9 cellular contexts compared by ENCODE assay signal in genomic region chr1:119587328-119587727, GRCh38.
A peak's percentile ranks its signal among the peaks of the same experiment; 100 is the strongest.
DNase-seq lines count a peak whose midpoint lies in the region; ATAC-seq and TF ChIP-seq lines count a peak whose summit lies in the region.
"Had no signal": no experiment of that assay in that cellular context is flagged by ENCODE, and none has a peak within 500 bp of the region (broad histone marks: within the 10 kb centered on the region; RNA-seq: fewer than 3 reads in every experiment).

No MANE protein-coding gene starts in this region.

- no peak overlapping the region for H3K4ac ChIP-seq in H9 (ENCODE audit: low read depth, low read length)

- no peak overlapping the region for H3K56ac ChIP-seq in H9 (ENCODE audit: insufficient read length, low read depth, low read length)

- no peaks in the 10 kb centered on the region for H3K4me1 ChIP-seq in A673 (ENCODE audit: insufficient read depth, low read length, poor library complexity, severe bottlenecking)
- no peaks in the 10 kb centered on the region for H3K4me1 ChIP-seq in PC-3 (ENCODE audit: insufficient read depth, low read length)
- no peaks in the 10 kb centered on the region for H3K4me1 ChIP-seq in fibroblast of lung (ENCODE audit: control insufficient read depth, extremely low read depth, insufficient read depth, low read length)
- no peaks in the 10 kb centered on the region for H3K4me1 ChIP-seq in H9 (ENCODE audit: insufficient read depth, low read length)

- H3K18ac ChIP-seq in H9 (ENCODE audit: insufficient read length, low read depth, low read length): no peak overlapping the region

- H3K4me3 Mint-ChIP-seq in H9: no peak overlapping the region

- H3K9me3 Mint-ChIP-seq in H9: no peaks in the 10 kb centered on the region

- H3F3A ChIP-seq in PC-3 (ENCODE audit: low read length, unreplicated experiment): no peaks in the 10 kb centered on the region

- H3K36me3 Mint-ChIP-seq in H9 (ENCODE audit: insufficient read depth in 1 of 3, low read depth in 3 of 3): no peaks in the 10 kb centered on the region

- H3T11ph ChIP-seq in H9 (ENCODE audit: low read length): no peak overlapping the region

- H3K4me3 ChIP-seq in A673 (ENCODE audit: low read depth, low read length, poor library complexity, severe bottlenecking): no peak overlapping the region
- H3K4me3 ChIP-seq in PC-3 (ENCODE audit: low read length): no peak overlapping the region
- no peak overlapping the region for H3K4me3 ChIP-seq in fibroblast of lung (replicated peaks in 1 of 4; ENCODE audit: control extremely low read depth in 1 of 4, insufficient read depth in 1 of 4, low read depth in 3 of 4, low read length in 4 of 4)

- H3K23me2 ChIP-seq in H9 (ENCODE audit: insufficient read length, low read depth, low read length, poor library complexity, severe bottlenecking): no peaks in the 10 kb centered on the region

- no peak overlapping the region for H4K91ac ChIP-seq in H9 (ENCODE audit: insufficient read length, low read depth, low read length)

- TF ChIP-seq CTCF in A673 (conservative IDR thresholded peaks at IDR 0.05; ENCODE audit: low read depth, low read length): no peak
- no peak for TF ChIP-seq CTCF in PC-3 (conservative IDR thresholded peaks at IDR 0.05; ENCODE audit: low read depth, low read length)
- TF ChIP-seq CTCF in fibroblast of lung (conservative IDR thresholded peaks at IDR 0.05 in 1 of 2, IDR thresholded peaks at IDR 0.05 in 1 of 2; ENCODE audit: low read depth in 1 of 2, low read length in 2 of 2): no peak
- TF ChIP-seq CTCF in H9 (conservative IDR thresholded peaks at IDR 0.05): no peak

- H3K14ac ChIP-seq in H9 (ENCODE audit: insufficient read depth, low read length): no peak overlapping the region

- POLR2A ChIA-PET in A673 (lab: Charles Lee; ENCODE audit: low non-redundant PET): no interaction called here
- POLR2A ChIA-PET in PC-3 (lab: Charles Lee; ENCODE audit: unreplicated experiment): no interaction called here

- no peak overlapping the region for H2BK120ac ChIP-seq in H9 (ENCODE audit: low read depth, low read length, poor library complexity, severe bottlenecking)

- H2BK20ac ChIP-seq in H9 (ENCODE audit: low read depth, low read length, poor library complexity, severe bottlenecking): no peak overlapping the region

- no peaks in the 10 kb centered on the region for H3K9me2 ChIP-seq in PC-3 (replicated peaks; ENCODE audit: low read length)

- no peak overlapping the region for H3K23ac ChIP-seq in H9 (ENCODE audit: insufficient read length, low read depth, low read length)

- peak overlapping the region in 1 of 3 experiments; percentile 36; a peak in 1 of 7 replicates for H3K27ac Mint-ChIP-seq in H9

- H4K5ac ChIP-seq in H9 (ENCODE audit: insufficient read length, low read depth, low read length): no peak overlapping the region

- no peak overlapping the region for H2BK5ac ChIP-seq in H9 (ENCODE audit: insufficient read length, low read length)

- H2AFZ ChIP-seq in PC-3 (ENCODE audit: low read length) (no peak overlapping the region), fibroblast of lung (ENCODE audit: low read length) (no peak overlapping the region), H9 (ENCODE audit: low read length) (no peak overlapping the region)

- no CpG with 5 or more reads among the region's 3 CpGs for WGBS in H9 (ENCODE audit: extremely low coverage, insufficient read length, low lambda C conversion rate)

- BruUV-seq in A673 (replicated peaks; lab: Mats Ljungman, UMichigan) (no TSS peak), PC-3 (replicated peaks; lab: Mats Ljungman, UMichigan) (no TSS peak)

- H3K36me3 ChIP-seq in A673 (ENCODE audit: insufficient read depth, low read length, poor library complexity, severe bottlenecking) (no peaks in the 10 kb centered on the region), PC-3 (ENCODE audit: low read depth, low read length) (no peaks in the 10 kb centered on the region), fibroblast of lung (ENCODE audit: control insufficient read depth, insufficient read depth, low read length) (no peaks in the 10 kb centered on the region)

- H3K27ac ChIP-seq in A673 (ENCODE audit: low read depth, low read length, poor library complexity, severe bottlenecking) (no peak overlapping the region), PC-3 (ENCODE audit: low read length) (no peak overlapping the region), fibroblast of lung (ENCODE audit: insufficient read depth, low read length) (no peak overlapping the region), H9 (ENCODE audit: insufficient read length, low read depth, low read length) (no peak overlapping the region)

- H3K27me3 ChIP-seq in A673 (replicated peaks; ENCODE audit: insufficient read depth, low read depth, low read length, poor library complexity) (no peaks in the 10 kb centered on the region), PC-3 (ENCODE audit: low read length) (no peaks in the 10 kb centered on the region), fibroblast of lung (ENCODE audit: control insufficient read depth, insufficient read depth, low read length) (peaks cover 2% of the 10 kb centered on the region), H9 (ENCODE audit: insufficient read depth, low read length) (no peaks in the 10 kb centered on the region)

- no peak overlapping the region for H4K8ac ChIP-seq in H9 (replicated peaks; ENCODE audit: insufficient read length, low read depth, low read length)

- ATAC-seq in PC-3: no peak

- DNase-seq in A673 (ENCODE audit: low spot score) (peak; percentile 52), M059J (ENCODE audit: low read depth) (peak; percentile 62), PC-3 (peak; percentile 26), fibroblast of lung (ENCODE audit: low read depth in 2 of 2) (peak; percentile 18 to 71), cerebellar nuclear complex (lab: John Stamatoyannopoulos, UW) (no peak), H9 (no peak), cardiac septum (ENCODE audit: low spot score) (no peak)
- DNase-seq in activated naive CD4-positive, alpha-beta T cell treated with Interleukin-2 at 50 U/mL for 16 hours: no peak
- DNase-seq: H7 had no signal

- H3K9me3 ChIP-seq in A673 (ENCODE audit: low read depth, low read length, poor library complexity, severe bottlenecking): no peaks in the 10 kb centered on the region
- H3K9me3 ChIP-seq in PC-3 (ENCODE audit: low read length): no peaks in the 10 kb centered on the region
- no peaks in the 10 kb centered on the region for H3K9me3 ChIP-seq in fibroblast of lung (ENCODE audit: control insufficient read depth, insufficient read depth, low read depth, low read length)
- no peaks in the 10 kb centered on the region for H3K9me3 ChIP-seq in H9 (ENCODE audit: control insufficient read depth, low read depth, low read length)

- CTCF ChIA-PET in A673 (lab: Charles Lee) (no interaction called here), PC-3 (lab: Charles Lee) (no interaction called here)

- H3K79me2 ChIP-seq in PC-3 (ENCODE audit: low read length) (no peaks in the 10 kb centered on the region), fibroblast of lung (ENCODE audit: control insufficient read depth, insufficient read depth, low read length) (no peaks in the 10 kb centered on the region), H9 (ENCODE audit: insufficient read depth, low read length) (no peaks in the 10 kb centered on the region)

- no peak overlapping the region for H3K9ac ChIP-seq in PC-3 (ENCODE audit: low read length)
- no peak overlapping the region for H3K9ac ChIP-seq in fibroblast of lung (ENCODE audit: insufficient read depth, low read length)
- H3K9ac ChIP-seq in H9 (ENCODE audit: extremely low read depth, insufficient read length, low read length): no peak overlapping the region

- H3K27me3 Mint-ChIP-seq in H9 (ENCODE audit: low read depth): peaks cover 3% of the 10 kb centered on the region

- H4K20me1 ChIP-seq in PC-3 (ENCODE audit: low read length): no peaks in the 10 kb centered on the region
- no peaks in the 10 kb centered on the region for H4K20me1 ChIP-seq in fibroblast of lung (ENCODE audit: control insufficient read depth, extremely low read depth, insufficient read depth, low read length)
- H4K20me1 ChIP-seq in H9 (ENCODE audit: control insufficient read depth, insufficient read depth, insufficient read length): no peaks in the 10 kb centered on the region

- H2BK12ac ChIP-seq in H9 (ENCODE audit: insufficient read length, low read depth, low read length): no peak overlapping the region

- H2AK5ac ChIP-seq in H9 (ENCODE audit: insufficient read length, low read length): no peak overlapping the region

- intact Hi-C loops in A673 (cut with micrococcal nuclease; ENCODE audit: unreplicated experiment) (loop anchor here (2.0 kb wide), 1 partner anchor 75 kb away; no protein-coding TSS in a partner anchor), PC-3 (cut with micrococcal nuclease) (loop anchor here (10.0 kb wide), 1 partner anchor 113 kb away; no protein-coding TSS in a partner anchor), cardiac septum (cut with DNase I) (no loop called here)

- H3K4me2 ChIP-seq in PC-3 (ENCODE audit: low read length): no peak overlapping the region
- no peak overlapping the region for H3K4me2 ChIP-seq in fibroblast of lung (ENCODE audit: extremely low read depth, insufficient read depth, low read length)
- no peak overlapping the region for H3K4me2 ChIP-seq in H9 (ENCODE audit: insufficient read depth, insufficient read length, low read length)

- H3K79me1 ChIP-seq in H9 (ENCODE audit: insufficient read depth, low read depth, low read length, poor library complexity, severe bottlenecking): no peaks in the 10 kb centered on the region

- H2BK15ac ChIP-seq in H9 (ENCODE audit: low read depth, low read length): no peak overlapping the region

- peaks cover 2% of the 10 kb centered on the region in 2 experiments; a peak in 2 of 4 replicates for H3K4me1 Mint-ChIP-seq in H9

Comparison
In these comparisons a context has a peak if more than half of its experiments do, and no peak if none do; other contexts are left out.
1. DNase-seq: peak in A673 (single experiment), M059J (single experiment), PC-3 (single experiment) and fibroblast of lung (2 of 2); none in cerebellar nuclear complex (0 of 2), H9 (single experiment), activated naive CD4-positive, alpha-beta T cell treated with Interleukin-2 at 50 U/mL for 16 hours (single experiment) and cardiac septum (single experiment).